Comparison of ENCODE assay signal across 13 cellular contexts in genomic region chr13:110216006-110216402, GRCh38.
DNase-seq lines count a peak whose midpoint lies in the region; ATAC-seq and TF ChIP-seq lines count a peak whose summit lies in the region.
"Had no signal": no experiment of that assay in that cellular context is flagged by ENCODE, and none has a peak within 500 bp of the region (broad histone marks: within the 10 kb centered on the region; RNA-seq: fewer than 3 reads in every experiment).

No MANE protein-coding gene starts in this region.

- DNase-seq in adipocyte (ENCODE audit: low read depth): no peak
- DNase-seq in heart left ventricle: no peak
- DNase-seq in neural progenitor cell (ENCODE audit: low spot score): no peak
- no peak for DNase-seq in thyroid gland
- no peak for DNase-seq in stimulated activated CD4-positive, alpha-beta T cell treated with anti-CD3 and anti-CD28 coated beads, Interleukin-1b, Interleukin-23, amount 100 ng/mL, for 48 hours
- DNase-seq in effector memory CD8-positive, alpha-beta T cell: no peak
- no peak for DNase-seq in stimulated activated naive CD8-positive, alpha-beta T cell treated with anti-CD3 and anti-CD28 coated beads, Interleukin-15, Interleukin-2, amounts not matched to agents 100 U/mL and 50 U/mL, for 24 hours
- no peak for DNase-seq in kidney tubule cell (ENCODE audit: low spot score)
- DNase-seq: activated CD4-positive, alpha-beta T cell treated with anti-CD3 and anti-CD28 coated beads, Interleukin-2, amount 50 U/mL, for 1 hour; activated naive CD8-positive, alpha-beta T cell treated with anti-CD3 and anti-CD28 coated beads, Interleukin-2, amount 10 ng/mL, durations not matched to agents 7 days and 5 days; activated T-cell treated with anti-CD3 and anti-CD28 coated beads, Interleukin-2, amount 50 U/mL, for 1 hour; NCI-H524 had no signal

- H3K4me2 ChIP-seq in neural progenitor cell: no peak overlapping the region

- peak overlapping the region; percentile 24 for H3K4me3 ChIP-seq in adipocyte (ENCODE audit: low read length)
- H3K4me3 ChIP-seq in heart left ventricle: no peak overlapping the region
- H3K4me3 ChIP-seq in neural progenitor cell: no peak overlapping the region
- H3K4me3 ChIP-seq in thyroid gland (replicated peaks in 1 of 3): no peak overlapping the region

- H2AFZ ChIP-seq in neural progenitor cell (replicated peaks): no peak overlapping the region

- H3K4me1 ChIP-seq in adipocyte (ENCODE audit: control insufficient read depth, insufficient read depth, low read length): peaks cover 45% of the 10 kb centered on the region
- peaks cover 6 to 67% (median 54%) of the 10 kb centered on the region in 12 donors for H3K4me1 ChIP-seq in heart left ventricle
- peaks cover 8% of the 10 kb centered on the region for H3K4me1 ChIP-seq in neural progenitor cell
- H3K4me1 ChIP-seq in thyroid gland: peaks cover 0 to 20% of the 10 kb centered on the region in 2 donors

- peak overlapping the region; percentile 64 for H3K9ac ChIP-seq in adipocyte (ENCODE audit: low read length)
- no peak overlapping the region for H3K9ac ChIP-seq in neural progenitor cell

- H3K27ac ChIP-seq in heart left ventricle: peak overlapping the region; percentile 28 to 81 (median 55)
- no peak overlapping the region for H3K27ac ChIP-seq in neural progenitor cell
- peak overlapping the region in 2 of 3 donors; percentile 49 to 60 for H3K27ac ChIP-seq in thyroid gland

- peak overlapping the region; percentile 66 for H3K27ac Mint-ChIP-seq in neural progenitor cell
- no peak overlapping the region for H3K27ac Mint-ChIP-seq in effector memory CD8-positive, alpha-beta T cell
- H3K27ac Mint-ChIP-seq: activated naive CD8-positive, alpha-beta T cell treated with anti-CD3 and anti-CD28 coated beads, Interleukin-2, amount 10 ng/mL, durations not matched to agents 7 days and 5 days had no signal

- no peaks in the 10 kb centered on the region for H3F3A ChIP-seq in neural progenitor cell (ENCODE audit: low read depth)

- no peaks in the 10 kb centered on the region for H3K9me3 Mint-ChIP-seq in neural progenitor cell
- H3K9me3 Mint-ChIP-seq in effector memory CD8-positive, alpha-beta T cell: no peaks in the 10 kb centered on the region
- H3K9me3 Mint-ChIP-seq: activated naive CD8-positive, alpha-beta T cell treated with anti-CD3 and anti-CD28 coated beads, Interleukin-2, amount 10 ng/mL, durations not matched to agents 7 days and 5 days had no signal

- TF ChIP-seq CTCF in heart left ventricle (IDR thresholded peaks at IDR 0.05) (no peak), neural progenitor cell (IDR thresholded peaks at IDR 0.05) (no peak), thyroid gland (IDR thresholded peaks at IDR 0.05) (no peak)

- H3K79me2 ChIP-seq in neural progenitor cell (ENCODE audit: low read depth): peaks cover 4% of the 10 kb centered on the region

- H3K4me3 Mint-ChIP-seq in neural progenitor cell: no peak overlapping the region
- no peak overlapping the region for H3K4me3 Mint-ChIP-seq in effector memory CD8-positive, alpha-beta T cell
- H3K4me3 Mint-ChIP-seq: activated naive CD8-positive, alpha-beta T cell treated with anti-CD3 and anti-CD28 coated beads, Interleukin-2, amount 10 ng/mL, durations not matched to agents 7 days and 5 days had no signal

- WGBS in heart left ventricle, 4 donors: 19 to 30% (median 25%) methylated on average over 4 of the region's 4 CpGs
- WGBS in thyroid gland, 2 donors: 85 to 86% methylated on average over 4 of the region's 4 CpGs

- TF ChIP-seq POLR2A in heart left ventricle (IDR thresholded peaks at IDR 0.05): no peak
- TF ChIP-seq POLR2A in thyroid gland (IDR thresholded peaks at IDR 0.05): no peak

- H3K36me3 Mint-ChIP-seq in neural progenitor cell: peaks cover 6% of the 10 kb centered on the region
- H3K36me3 Mint-ChIP-seq in effector memory CD8-positive, alpha-beta T cell (ENCODE audit: insufficient read depth): no peaks in the 10 kb centered on the region
- H3K36me3 Mint-ChIP-seq: activated naive CD8-positive, alpha-beta T cell treated with anti-CD3 and anti-CD28 coated beads, Interleukin-2, amount 10 ng/mL, durations not matched to agents 7 days and 5 days had no signal

- H3K36me3 ChIP-seq in adipocyte (ENCODE audit: control insufficient read depth, insufficient read depth, low read length, severe bottlenecking) (peaks cover 51% of the 10 kb centered on the region), heart left ventricle (peaks cover 0 to 36% (median 29%) of the 10 kb centered on the region in 9 donors), neural progenitor cell (no peaks in the 10 kb centered on the region), thyroid gland (peaks cover 8 to 21% of the 10 kb centered on the region in 2 donors)

- no peaks in the 10 kb centered on the region for H3K9me3 ChIP-seq in adipocyte (ENCODE audit: control insufficient read depth, low read length)
- no peaks in the 10 kb centered on the region for H3K9me3 ChIP-seq in heart left ventricle
- no peaks in the 10 kb centered on the region for H3K9me3 ChIP-seq in neural progenitor cell (ENCODE audit: low read depth)
- no peaks in the 10 kb centered on the region for H3K9me3 ChIP-seq in thyroid gland

- H3K27me3 ChIP-seq in adipocyte (replicated peaks; ENCODE audit: control insufficient read depth, insufficient read depth, low read length) (no peaks in the 10 kb centered on the region), heart left ventricle (no peaks in the 10 kb centered on the region), neural progenitor cell (no peaks in the 10 kb centered on the region), thyroid gland (no peaks in the 10 kb centered on the region)

- H4K20me1 ChIP-seq in neural progenitor cell (ENCODE audit: low read depth): no peaks in the 10 kb centered on the region

- H3K4me1 Mint-ChIP-seq in neural progenitor cell: peaks cover 37% of the 10 kb centered on the region
- no peaks in the 10 kb centered on the region for H3K4me1 Mint-ChIP-seq in effector memory CD8-positive, alpha-beta T cell (ENCODE audit: low read depth in 2 of 2)
- H3K4me1 Mint-ChIP-seq: activated naive CD8-positive, alpha-beta T cell treated with anti-CD3 and anti-CD28 coated beads, Interleukin-2, amount 10 ng/mL, durations not matched to agents 7 days and 5 days had no signal

- intact Hi-C loops in heart left ventricle (cut with DNase I): loop anchor here in 1 of 10 donors (10.0 kb wide), 1 partner anchor 339 kb away; no protein-coding TSS in a partner anchor
- intact Hi-C loops in thyroid gland (cut with DNase I): no loop called here

- peak; percentile 6 to 16 (median 12) for ATAC-seq in heart left ventricle
- no peak for ATAC-seq in effector memory CD8-positive, alpha-beta T cell (replicated peaks)
- ATAC-seq in stimulated activated naive CD8-positive, alpha-beta T cell treated with anti-CD3 and anti-CD28 coated beads, Interleukin-15, Interleukin-2, amounts not matched to agents 100 U/mL and 50 U/mL, for 24 hours: no peak
- ATAC-seq: esophagus mucosa had no signal

- no peaks in the 10 kb centered on the region for H3K27me3 Mint-ChIP-seq in neural progenitor cell (ENCODE audit: insufficient read depth, low read depth)
- H3K27me3 Mint-ChIP-seq in effector memory CD8-positive, alpha-beta T cell: peaks cover 8 to 48% of the 10 kb centered on the region in 2 donors

Comparison
In these comparisons a context has a peak if more than half of its experiments do, and no peak if none do; other contexts are left out.
1. ATAC-seq: peak in heart left ventricle (4 of 4); none in effector memory CD8-positive, alpha-beta T cell (single experiment) and stimulated activated naive CD8-positive, alpha-beta T cell treated with anti-CD3 and anti-CD28 coated beads, Interleukin-15, Interleukin-2, amounts not matched to agents 100 U/mL and 50 U/mL, for 24 hours (single experiment).